Comparison of ENCODE assay signal across 1 cellular context in the genomic region with DNA sequence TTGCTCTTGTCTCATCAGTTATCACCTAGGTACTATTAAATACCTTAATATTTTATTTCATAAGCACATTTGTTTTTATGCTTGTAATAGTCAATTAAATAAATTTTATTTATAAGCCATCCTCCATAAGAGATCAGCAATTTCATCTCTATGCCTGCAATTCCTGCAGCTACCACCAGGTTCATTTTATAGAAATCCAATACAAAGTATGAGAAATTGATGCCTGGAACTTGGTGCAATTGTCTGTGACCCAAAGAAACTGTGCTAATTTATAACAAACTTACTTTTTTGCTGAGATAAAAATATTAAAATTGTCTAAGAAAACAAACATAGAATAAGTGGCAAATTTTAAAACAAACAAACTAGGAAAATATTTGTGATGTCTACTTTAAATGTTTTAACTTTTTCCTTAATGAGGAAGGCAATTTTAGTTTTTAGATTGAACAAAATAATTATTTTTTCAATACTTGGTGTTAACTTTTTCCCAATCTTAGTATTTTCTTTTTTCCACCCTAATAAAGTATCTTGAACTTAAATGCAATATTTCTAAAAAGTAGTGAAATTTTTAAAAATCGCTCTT.
TF ChIP-seq lines count a peak whose summit lies in the region.

No MANE protein-coding gene starts in this region.

TF ChIP-seq in GM12878, 131 proteins besides CTCF, POLR2A, EP300 and RAD21 (continued from another document):
- no peak for TF ChIP-seq STAT3 (IDR thresholded peaks at IDR 0.05; ENCODE audit: low read depth, low read length)
- TF ChIP-seq, protein P1, sequence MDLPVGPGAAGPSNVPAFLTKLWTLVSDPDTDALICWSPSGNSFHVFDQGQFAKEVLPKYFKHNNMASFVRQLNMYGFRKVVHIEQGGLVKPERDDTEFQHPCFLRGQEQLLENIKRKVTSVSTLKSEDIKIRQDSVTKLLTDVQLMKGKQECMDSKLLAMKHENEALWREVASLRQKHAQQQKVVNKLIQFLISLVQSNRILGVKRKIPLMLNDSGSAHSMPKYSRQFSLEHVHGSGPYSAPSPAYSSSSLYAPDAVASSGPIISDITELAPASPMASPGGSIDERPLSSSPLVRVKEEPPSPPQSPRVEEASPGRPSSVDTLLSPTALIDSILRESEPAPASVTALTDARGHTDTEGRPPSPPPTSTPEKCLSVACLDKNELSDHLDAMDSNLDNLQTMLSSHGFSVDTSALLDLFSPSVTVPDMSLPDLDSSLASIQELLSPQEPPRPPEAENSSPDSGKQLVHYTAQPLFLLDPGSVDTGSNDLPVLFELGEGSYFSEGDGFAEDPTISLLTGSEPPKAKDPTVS (IDR thresholded peaks at IDR 0.05; ENCODE audit: low read depth, low read length): no peak
- TF ChIP-seq, protein P2, sequence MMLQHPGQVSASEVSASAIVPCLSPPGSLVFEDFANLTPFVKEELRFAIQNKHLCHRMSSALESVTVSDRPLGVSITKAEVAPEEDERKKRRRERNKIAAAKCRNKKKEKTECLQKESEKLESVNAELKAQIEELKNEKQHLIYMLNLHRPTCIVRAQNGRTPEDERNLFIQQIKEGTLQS (IDR thresholded peaks at IDR 0.05; ENCODE audit: borderline replicate concordance, extremely low read depth, low read depth, low read length): no peak
- TF ChIP-seq, protein P3, sequence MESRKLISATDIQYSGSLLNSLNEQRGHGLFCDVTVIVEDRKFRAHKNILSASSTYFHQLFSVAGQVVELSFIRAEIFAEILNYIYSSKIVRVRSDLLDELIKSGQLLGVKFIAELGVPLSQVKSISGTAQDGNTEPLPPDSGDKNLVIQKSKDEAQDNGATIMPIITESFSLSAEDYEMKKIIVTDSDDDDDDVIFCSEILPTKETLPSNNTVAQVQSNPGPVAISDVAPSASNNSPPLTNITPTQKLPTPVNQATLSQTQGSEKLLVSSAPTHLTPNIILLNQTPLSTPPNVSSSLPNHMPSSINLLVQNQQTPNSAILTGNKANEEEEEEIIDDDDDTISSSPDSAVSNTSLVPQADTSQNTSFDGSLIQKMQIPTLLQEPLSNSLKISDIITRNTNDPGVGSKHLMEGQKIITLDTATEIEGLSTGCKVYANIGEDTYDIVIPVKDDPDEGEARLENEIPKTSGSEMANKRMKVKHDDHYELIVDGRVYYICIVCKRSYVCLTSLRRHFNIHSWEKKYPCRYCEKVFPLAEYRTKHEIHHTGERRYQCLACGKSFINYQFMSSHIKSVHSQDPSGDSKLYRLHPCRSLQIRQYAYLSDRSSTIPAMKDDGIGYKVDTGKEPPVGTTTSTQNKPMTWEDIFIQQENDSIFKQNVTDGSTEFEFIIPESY (IDR thresholded peaks at IDR 0.05): no peak
